In the genomic region with DNA sequence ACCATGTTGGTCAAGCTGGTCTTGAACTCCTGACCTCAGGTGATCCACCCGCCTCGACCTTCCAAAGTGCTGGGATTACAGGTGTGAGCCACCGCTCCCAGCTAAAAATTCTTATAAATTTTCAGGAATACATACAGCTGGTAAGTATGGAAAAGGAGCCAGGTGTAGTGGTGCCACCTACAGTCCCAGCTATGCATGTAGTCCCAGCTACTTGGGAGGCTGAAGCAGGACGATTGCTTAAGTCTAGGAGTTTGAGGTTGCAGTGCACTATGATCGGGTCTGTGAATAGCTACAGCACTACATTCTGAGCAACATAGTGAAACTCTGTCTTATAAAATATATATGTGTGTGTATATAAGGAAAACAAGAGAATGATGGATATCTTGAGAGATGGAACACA, we compare ENCODE assay signal across 21 cellular contexts. TPM values are rescaled to one million over a fixed set of nuclear protein-coding genes. Genes with fewer than 3 reads are reported as not detected.
A peak's percentile ranks its signal among the peaks of the same experiment; 100 is the strongest.
DNase-seq lines count a peak whose midpoint lies in the region; FAIRE-seq and TF ChIP-seq lines count a peak whose summit lies in the region.
"Had no signal": no experiment of that assay in that cellular context is flagged by ENCODE, and none has a peak within 500 bp of the region (broad histone marks: within the 10 kb centered on the region; RNA-seq: fewer than 3 reads in every experiment).

No MANE protein-coding gene starts in this region.

- H3K4me1 Mint-ChIP-seq in activated CD4-positive, alpha-beta memory T cell treated with anti-CD3 and anti-CD28 coated beads, Interleukin-2, amount 10 ng/mL, durations not matched to agents 7 days and 5 days, result peaks cover 18% of the 10 kb centered on the region

- DNase-seq in GM06990 (ENCODE audit: extremely low read depth, insufficient read length) (no peak), LNCaP clone FGC (ENCODE audit: low read depth) (no peak), H1 (ENCODE audit: low read depth in 1 of 2, low spot score in 2 of 2) (no peak), HK-2 (ENCODE audit: unreplicated experiment) (no peak)
- DNase-seq in activated CD4-positive, alpha-beta memory T cell treated with anti-CD3 and anti-CD28 coated beads, Interleukin-2, amount 10 ng/mL, durations not matched to agents 7 days and 5 days, result no peak
- DNase-seq in effector memory CD4-positive, alpha-beta T cell, result no peak
- DNase-seq: activated CD4-positive, alpha-beta T cell treated with anti-CD3 and anti-CD28 coated beads, Interleukin-2, amount 50 U/mL, for 48 hours; activated naive CD8-positive, alpha-beta T cell treated with anti-CD3 and anti-CD28 coated beads, Interleukin-2, amount 10 ng/mL, durations not matched to agents 7 days and 5 days; activated T-cell treated with anti-CD3 and anti-CD28 coated beads, Interleukin-2, amount 50 U/mL, for 4 hours; DMS79 treated with DMSO at 0.1 percent for 48 hours; effector CD4-positive, alpha-beta T cell; Kasumi-1; left ventricle myocardium superior; NCI-H1694 treated with DMSO at 0.1 percent for 48 hours; NCI-H510A; pancreas; small intestine had no signal

- no peak overlapping the region for H2BK5ac ChIP-seq in H1 (ENCODE audit: low read depth, low read length)

- no peak overlapping the region for H3K4me3 ChIP-seq in GM06990 (replicated peaks; ENCODE audit: low read depth, low read length)
- no peak overlapping the region for H3K4me3 ChIP-seq in LNCaP clone FGC (ENCODE audit: low read depth, low read length)
- no peak overlapping the region for H3K4me3 ChIP-seq in H1 (ENCODE audit: extremely low read depth in 1 of 4, insufficient read depth in 2 of 4, low read depth in 3 of 4, low read length in 4 of 4)
- no peak overlapping the region for H3K4me3 ChIP-seq in effector memory CD4-positive, alpha-beta T cell (ENCODE audit: insufficient read depth, low read depth, low read length, poor library complexity, severe bottlenecking)
- H3K4me3 ChIP-seq: BLaER1 treated with 17β-estradiol and CSF1 and Interleukin-3, amounts not matched to agents 10 nM and 100 nM; cardiac muscle cell; pancreas; tibial nerve had no signal

- H3K4me1 ChIP-seq in H1 (replicated peaks in 1 of 4; ENCODE audit: control insufficient read depth in 3 of 4, insufficient read depth in 4 of 4, low read length in 3 of 4), result no peaks in the 10 kb centered on the region
- H3K4me1 ChIP-seq in effector memory CD4-positive, alpha-beta T cell (ENCODE audit: control insufficient read depth, insufficient read depth, low read length, poor library complexity, severe bottlenecking), result peaks cover 6% of the 10 kb centered on the region
- H3K4me1 ChIP-seq: pancreas, tibial nerve had no signal

- H3K14ac ChIP-seq in H1 (ENCODE audit: insufficient read length), result no peak overlapping the region

- H4K20me1 ChIP-seq in H1 (replicated peaks in 1 of 2; ENCODE audit: control insufficient read depth in 1 of 2, insufficient read depth in 2 of 2, low read length in 2 of 2), result no peaks in the 10 kb centered on the region

- no peak overlapping the region for H4K5ac ChIP-seq in H1 (ENCODE audit: insufficient read length, low read depth, low read length)

- CTCF ChIA-PET in H1 (lab: Charles Lee; ENCODE audit: partially characterized antibody), result interaction anchor here (0.7 to 8.7 kb wide), 14 partner anchors 10 to 266 kb away, joined by 3 to 86 read pairs (median 3); no protein-coding TSS in a partner anchor
- CTCF ChIA-PET in activated CD4-positive, alpha-beta memory T cell treated with anti-CD3 and anti-CD28 coated beads, Interleukin-2, amount 10 ng/mL, durations not matched to agents 7 days and 5 days (lab: Charles Lee), result interaction anchor here (0.7 to 2.5 kb wide), 7 partner anchors 12 to 260 kb away, joined by 3 to 5 read pairs (median 4); no protein-coding TSS in a partner anchor

- 87% methylated on average over 5 of the region's 5 CpGs; no CpG with 5 or more reads in 1 of the 2 experiments for WGBS in H1 (ENCODE audit: extremely low coverage in 1 of 2, insufficient coverage in 1 of 2, insufficient read length in 1 of 2, insufficient replicate concordance in 2 of 2, low coverage in 1 of 2, low lambda C conversion rate in 2 of 2, missing lambda C conversion rate in 1 of 2), 2 experiments

- peaks cover 20% of the 10 kb centered on the region for H3K36me3 Mint-ChIP-seq in activated CD4-positive, alpha-beta memory T cell treated with anti-CD3 and anti-CD28 coated beads, Interleukin-2, amount 10 ng/mL, durations not matched to agents 7 days and 5 days (ENCODE audit: low read depth)

- H3K27me3 ChIP-seq in GM06990 (replicated peaks; ENCODE audit: control insufficient read depth, insufficient read depth, low read length) (no peaks in the 10 kb centered on the region), H1 (replicated peaks in 1 of 4; ENCODE audit: control insufficient read depth in 3 of 4, extremely low read depth in 1 of 4, insufficient read depth in 3 of 4, low read length in 3 of 4) (no peaks in the 10 kb centered on the region)
- no peaks in the 10 kb centered on the region for H3K27me3 ChIP-seq in effector memory CD4-positive, alpha-beta T cell (replicated peaks; ENCODE audit: control insufficient read depth, insufficient read depth, low read length, poor library complexity, severe bottlenecking)
- H3K27me3 ChIP-seq: BLaER1 treated with 17β-estradiol and CSF1 and Interleukin-3, amounts not matched to agents 10 nM and 100 nM; cardiac muscle cell; pancreas; tibial nerve had no signal

- no peak overlapping the region for H2BK120ac ChIP-seq in H1 (replicated peaks; ENCODE audit: low read depth, low read length)

- no peaks in the 10 kb centered on the region for H3K9me3 ChIP-seq in H1 (ENCODE audit: insufficient read depth in 2 of 2, low read depth in 1 of 2, low read length in 1 of 2)
- no peaks in the 10 kb centered on the region for H3K9me3 ChIP-seq in effector memory CD4-positive, alpha-beta T cell (ENCODE audit: control insufficient read depth, low read length)
- H3K9me3 ChIP-seq: BLaER1 treated with 17β-estradiol and CSF1 and Interleukin-3, amounts not matched to agents 10 nM and 100 nM; pancreas; tibial nerve had no signal

- no peaks in the 10 kb centered on the region for H3K79me2 ChIP-seq in H1 (ENCODE audit: control insufficient read depth in 1 of 2, insufficient read depth in 2 of 2, low read length in 2 of 2)

- no peak overlapping the region for H2AK5ac ChIP-seq in H1 (ENCODE audit: low read depth, low read length)

- no peaks in the 10 kb centered on the region for H3K9me3 Mint-ChIP-seq in activated CD4-positive, alpha-beta memory T cell treated with anti-CD3 and anti-CD28 coated beads, Interleukin-2, amount 10 ng/mL, durations not matched to agents 7 days and 5 days
- H3K9me3 Mint-ChIP-seq: activated naive CD8-positive, alpha-beta T cell treated with anti-CD3 and anti-CD28 coated beads, Interleukin-2, amount 10 ng/mL, durations not matched to agents 7 days and 5 days; activated T-cell treated with anti-CD3 and anti-CD28 coated beads, Interleukin-2, amount 50 U/mL, for 4 hours had no signal

- no peak overlapping the region for H2BK12ac ChIP-seq in H1 (ENCODE audit: low read depth, low read length)

- no peak overlapping the region for H3K23ac ChIP-seq in H1 (ENCODE audit: insufficient read length)

- POLR2A ChIA-PET in H1 (lab: Charles Lee; ENCODE audit: partially characterized antibody), result interaction anchor here (0.7 to 4.9 kb wide), 13 partner anchors 8 to 63 kb away, joined by 3 to 34 read pairs (median 5); a partner anchor contains a TSS
- POLR2A ChIA-PET in activated CD4-positive, alpha-beta memory T cell treated with anti-CD3 and anti-CD28 coated beads, Interleukin-2, amount 10 ng/mL, durations not matched to agents 7 days and 5 days (lab: Charles Lee), result interaction anchor here (3.4 kb wide), 1 partner anchor 13 kb away, joined by 19 read pairs; no protein-coding TSS in a partner anchor

- no peak overlapping the region for H3K27ac ChIP-seq in H1 (ENCODE audit: low read depth, low read length)
- H3K27ac ChIP-seq in effector memory CD4-positive, alpha-beta T cell (ENCODE audit: insufficient read depth, low read length, poor library complexity, severe bottlenecking), result no peak overlapping the region
- H3K27ac ChIP-seq: BLaER1 treated with 17β-estradiol and CSF1 and Interleukin-3, amounts not matched to agents 10 nM and 100 nM; cardiac muscle cell; pancreas; tibial nerve had no signal

- H3K23me2 ChIP-seq in H1 (ENCODE audit: low read depth, low read length), result no peaks in the 10 kb centered on the region

- H2BK15ac ChIP-seq in H1 (ENCODE audit: low read length), result no peak overlapping the region

- no peak overlapping the region for H3K56ac ChIP-seq in H1 (replicated peaks; ENCODE audit: insufficient read length, low read depth, low read length)

- TF ChIP-seq CTCF in GM06990 (IDR thresholded peaks at IDR 0.05; ENCODE audit: insufficient read depth, low read length, poor library complexity, severe bottlenecking) (peak; percentile 2), LNCaP clone FGC (IDR thresholded peaks at IDR 0.05; ENCODE audit: control insufficient read depth, extremely low read depth, insufficient read depth) (peak; percentile 32), H1 (IDR thresholded peaks at IDR 0.05; ENCODE audit: control extremely low read depth in 1 of 3, insufficient read depth in 1 of 3, low read depth in 1 of 3, low read length in 3 of 3) (peak in 2 of 3 experiments; percentile 13 to 28; a peak in 2 of 4 replicates)

- no peak overlapping the region for H3K4ac ChIP-seq in H1 (replicated peaks; ENCODE audit: insufficient read length, low read depth, low read length)

- no peak for FAIRE-seq in H1 (lab: Jason Lieb, UNC)
- FAIRE-seq: pancreas, small intestine, TTC549 had no signal

- no peak overlapping the region for H4K8ac ChIP-seq in H1 (ENCODE audit: extremely low read depth, insufficient read depth, low read length)

- TF ChIP-seq RAD21 in H1 (IDR thresholded peaks at IDR 0.05 in 1 of 2, conservative IDR thresholded peaks at IDR 0.05 in 1 of 2; ENCODE audit: low read depth in 2 of 2, low read length in 2 of 2), result peak; percentile 4 to 33; a peak in 1 of 4 replicates

- H3K27ac Mint-ChIP-seq in activated CD4-positive, alpha-beta memory T cell treated with anti-CD3 and anti-CD28 coated beads, Interleukin-2, amount 10 ng/mL, durations not matched to agents 7 days and 5 days, result no peak overlapping the region
- H3K27ac Mint-ChIP-seq: activated naive CD8-positive, alpha-beta T cell treated with anti-CD3 and anti-CD28 coated beads, Interleukin-2, amount 10 ng/mL, durations not matched to agents 7 days and 5 days had no signal

- H3K9ac ChIP-seq in H1 (replicated peaks in 1 of 4; ENCODE audit: extremely low read depth in 1 of 4, low read depth in 3 of 4, low read length in 3 of 4), result no peak overlapping the region
- H3K9ac ChIP-seq: BLaER1 treated with 17β-estradiol and CSF1 and Interleukin-3, amounts not matched to agents 10 nM and 100 nM had no signal

- H2BK20ac ChIP-seq in H1 (ENCODE audit: low read length), result no peak overlapping the region

- H3K79me1 ChIP-seq in H1 (ENCODE audit: low read depth, low read length), result no peaks in the 10 kb centered on the region

- H3K27me3 Mint-ChIP-seq in activated CD4-positive, alpha-beta memory T cell treated with anti-CD3 and anti-CD28 coated beads, Interleukin-2, amount 10 ng/mL, durations not matched to agents 7 days and 5 days, result no peaks in the 10 kb centered on the region
- H3K27me3 Mint-ChIP-seq: activated naive CD8-positive, alpha-beta T cell treated with anti-CD3 and anti-CD28 coated beads, Interleukin-2, amount 10 ng/mL, durations not matched to agents 7 days and 5 days had no signal

- H3K4me3 Mint-ChIP-seq in activated CD4-positive, alpha-beta memory T cell treated with anti-CD3 and anti-CD28 coated beads, Interleukin-2, amount 10 ng/mL, durations not matched to agents 7 days and 5 days, result no peak overlapping the region
- H3K4me3 Mint-ChIP-seq: activated naive CD8-positive, alpha-beta T cell treated with anti-CD3 and anti-CD28 coated beads, Interleukin-2, amount 10 ng/mL, durations not matched to agents 7 days and 5 days; activated T-cell treated with anti-CD3 and anti-CD28 coated beads, Interleukin-2, amount 50 U/mL, for 4 hours had no signal

- H3K36me3 ChIP-seq in GM06990 (ENCODE audit: control insufficient read depth, insufficient read depth, low read length), result no peaks in the 10 kb centered on the region
- H3K36me3 ChIP-seq in H1 (ENCODE audit: control insufficient read depth in 2 of 4, insufficient read depth in 4 of 4, low read length in 3 of 4), result peaks cover 0 to 18% (median 0%) of the 10 kb centered on the region in 4 experiments; a peak in 5 of 8 replicates
- no peaks in the 10 kb centered on the region for H3K36me3 ChIP-seq in effector memory CD4-positive, alpha-beta T cell (ENCODE audit: control insufficient read depth, insufficient read depth, low read length)
- H3K36me3 ChIP-seq: cardiac muscle cell, pancreas had no signal

- no peak overlapping the region for H3K4me2 ChIP-seq in H1 (ENCODE audit: insufficient read depth in 1 of 2, low read depth in 2 of 2, low read length in 2 of 2)
- H3K4me2 ChIP-seq: BLaER1 treated with 17β-estradiol and CSF1 and Interleukin-3, amounts not matched to agents 10 nM and 100 nM had no signal

- no peak overlapping the region for H2AFZ ChIP-seq in H1 (ENCODE audit: low read length)

- H4K91ac ChIP-seq in H1 (replicated peaks; ENCODE audit: insufficient read length, low read length), result no peak overlapping the region

- no peak for TF ChIP-seq POLR2A in H1 (IDR thresholded peaks at IDR 0.05; ENCODE audit: control extremely low read depth in 1 of 2, low read depth in 2 of 2, low read length in 2 of 2)

- no peak overlapping the region for H3K18ac ChIP-seq in H1 (ENCODE audit: extremely low read depth, low read length)

- TF ChIP-seq EP300 in H1 (IDR thresholded peaks at IDR 0.05; ENCODE audit: borderline replicate concordance in 1 of 2, low read depth in 2 of 2, low read length in 2 of 2), result no peak

RNA-seq across cellular contexts. Expression of a gene that starts 19.0 kb away (rescaled TPM):
- 88.4 and 88.8 TPM in 2 replicates for total RNA-seq in H1 (2021; fragmentation: NEBNext Ultra II Directional; extraction: Animal tissue kit (Norgen Biotek cat#: 25700))
- polyA plus RNA-seq in H1 (2011; rRNA removed), result 138 and 170 TPM in 2 replicates
- 134 TPM for polyA plus RNA-seq in H1 (2011; cell fraction: cytosol; rRNA removed)
- polyA plus RNA-seq in H1 (2011; cell fraction: nucleus; rRNA removed), result 345 TPM
- polyA plus RNA-seq in H1 (2012, experiment 1 of 2), result 91.5 to 105 TPM (median 97.6 TPM) in 4 replicates
- polyA plus RNA-seq in H1 (2012, experiment 2 of 2), result 61.4 TPM
- polyA plus RNA-seq in H1 (2013, experiment 1 of 2), result 72.4 TPM
- polyA plus RNA-seq in H1 (2013, experiment 2 of 2), result 63.4 TPM
- polyA minus RNA-seq in H1 (2011; rRNA and poly(A)+ RNA removed), result 136 and 173 TPM in 2 replicates
- polyA minus RNA-seq in H1 (2011; cell fraction: cytosol; rRNA and poly(A)+ RNA removed), result 72.1 TPM
- 91.2 TPM for polyA minus RNA-seq in H1 (2011; cell fraction: nucleus; rRNA and poly(A)+ RNA removed)
- 10 to 100 TPM; 81.3 to 83.1 TPM for total RNA-seq in activated CD4-positive, alpha-beta memory T cell treated with anti-CD3 and anti-CD28 coated beads, Interleukin-2, amount 10 ng/mL, durations not matched to agents 7 days and 5 days

RNA-seq across cellular contexts. Expression of a gene that starts 31.7 kb away (rescaled TPM):
- 86.2 and 88.4 TPM in 2 replicates for total RNA-seq in H1 (2021; fragmentation: NEBNext Ultra II Directional; extraction: Animal tissue kit (Norgen Biotek cat#: 25700))
- polyA plus RNA-seq in H1 (2011; rRNA removed), result 46.5 and 65.3 TPM in 2 replicates
- 34.7 TPM for polyA plus RNA-seq in H1 (2011; cell fraction: cytosol; rRNA removed)
- 83.7 TPM for polyA plus RNA-seq in H1 (2011; cell fraction: nucleus; rRNA removed)
- polyA plus RNA-seq in H1 (2012, experiment 1 of 2), result 59.8 to 81.4 TPM (median 78.6 TPM) in 4 replicates
- 59.2 TPM for polyA plus RNA-seq in H1 (2012, experiment 2 of 2)
- polyA plus RNA-seq in H1 (2013, experiment 1 of 2), result 61.6 TPM
- polyA plus RNA-seq in H1 (2013, experiment 2 of 2), result 58.6 TPM
- 73.5 and 89.5 TPM in 2 replicates for polyA minus RNA-seq in H1 (2011; rRNA and poly(A)+ RNA removed)
- polyA minus RNA-seq in H1 (2011; cell fraction: cytosol; rRNA and poly(A)+ RNA removed), result 52.6 TPM
- 53.6 TPM for polyA minus RNA-seq in H1 (2011; cell fraction: nucleus; rRNA and poly(A)+ RNA removed)
- 10 to 100 TPM; 32.5 to 35.8 TPM for total RNA-seq in activated CD4-positive, alpha-beta memory T cell treated with anti-CD3 and anti-CD28 coated beads, Interleukin-2, amount 10 ng/mL, durations not matched to agents 7 days and 5 days

RNA-seq across cellular contexts. Expression of a gene that starts 36.0 kb away (rescaled TPM):
- total RNA-seq in H1 (2021; fragmentation: NEBNext Ultra II Directional; extraction: Animal tissue kit (Norgen Biotek cat#: 25700)), result 16.2 and 17.7 TPM in 2 replicates
- polyA plus RNA-seq in H1 (2011; rRNA removed), result 10.2 and 12.3 TPM in 2 replicates
- polyA plus RNA-seq in H1 (2011; cell fraction: cytosol; rRNA removed), result 8.5 TPM
- polyA plus RNA-seq in H1 (2011; cell fraction: nucleus; rRNA removed), result 9.5 TPM
- 7.7 to 13.0 TPM (median 11.5 TPM) in 4 replicates for polyA plus RNA-seq in H1 (2012, experiment 1 of 2)
- 14.0 TPM for polyA plus RNA-seq in H1 (2012, experiment 2 of 2)
- polyA plus RNA-seq in H1 (2013, experiment 1 of 2), result 8.3 TPM
- polyA plus RNA-seq in H1 (2013, experiment 2 of 2), result 8.2 TPM
- polyA minus RNA-seq in H1 (2011; rRNA and poly(A)+ RNA removed), result 8.9 and 10.7 TPM in 2 replicates
- polyA minus RNA-seq in H1 (2011; cell fraction: cytosol; rRNA and poly(A)+ RNA removed), result 10.3 TPM
- 7.0 TPM for polyA minus RNA-seq in H1 (2011; cell fraction: nucleus; rRNA and poly(A)+ RNA removed)
- total RNA-seq in activated CD4-positive, alpha-beta memory T cell treated with anti-CD3 and anti-CD28 coated beads, Interleukin-2, amount 10 ng/mL, durations not matched to agents 7 days and 5 days, result 10 to 100 TPM; 24.7 to 25.7 TPM

RNA-seq across cellular contexts. Expression of a gene that starts 45.2 kb away (rescaled TPM):
- 16.1 and 18.3 TPM in 2 replicates for total RNA-seq in H1 (2021; fragmentation: NEBNext Ultra II Directional; extraction: Animal tissue kit (Norgen Biotek cat#: 25700))
- 10.6 and 11.6 TPM in 2 replicates for polyA plus RNA-seq in H1 (2011; rRNA removed)
- polyA plus RNA-seq in H1 (2011; cell fraction: cytosol; rRNA removed), result 13.3 TPM
- polyA plus RNA-seq in H1 (2011; cell fraction: nucleus; rRNA removed), result 12.0 TPM
- polyA plus RNA-seq in H1 (2012, experiment 1 of 2), result 14.2 to 17.2 TPM (median 14.8 TPM) in 4 replicates
- 5.2 TPM for polyA plus RNA-seq in H1 (2012, experiment 2 of 2)
- 8.1 TPM for polyA plus RNA-seq in H1 (2013, experiment 1 of 2)
- polyA plus RNA-seq in H1 (2013, experiment 2 of 2), result 7.0 TPM
- 19.0 and 24.4 TPM in 2 replicates for polyA minus RNA-seq in H1 (2011; rRNA and poly(A)+ RNA removed)
- 12.8 TPM for polyA minus RNA-seq in H1 (2011; cell fraction: cytosol; rRNA and poly(A)+ RNA removed)
- 18.9 TPM for polyA minus RNA-seq in H1 (2011; cell fraction: nucleus; rRNA and poly(A)+ RNA removed)
- total RNA-seq in activated CD4-positive, alpha-beta memory T cell treated with anti-CD3 and anti-CD28 coated beads, Interleukin-2, amount 10 ng/mL, durations not matched to agents 7 days and 5 days, result 10 to 100 TPM; 22.8 to 23.9 TPM

RNA-seq across cellular contexts. Expression of a gene that starts 51.0 kb away (rescaled TPM):
- total RNA-seq in H1 (2021; fragmentation: NEBNext Ultra II Directional; extraction: Animal tissue kit (Norgen Biotek cat#: 25700)), result 191 and 194 TPM in 2 replicates
- 63.5 and 86.3 TPM in 2 replicates for polyA plus RNA-seq in H1 (2011; rRNA removed)
- polyA plus RNA-seq in H1 (2011; cell fraction: cytosol; rRNA removed), result 167 TPM
- 72.4 TPM for polyA plus RNA-seq in H1 (2011; cell fraction: nucleus; rRNA removed)
- 146 to 155 TPM (median 150 TPM) in 4 replicates for polyA plus RNA-seq in H1 (2012, experiment 1 of 2)
- 11.2 TPM for polyA plus RNA-seq in H1 (2012, experiment 2 of 2)
- 180 TPM for polyA plus RNA-seq in H1 (2013, experiment 1 of 2)
- polyA plus RNA-seq in H1 (2013, experiment 2 of 2), result 184 TPM
- polyA minus RNA-seq in H1 (2011; rRNA and poly(A)+ RNA removed), result 81.9 and 106 TPM in 2 replicates
- polyA minus RNA-seq in H1 (2011; cell fraction: cytosol; rRNA and poly(A)+ RNA removed), result 71.8 TPM
- polyA minus RNA-seq in H1 (2011; cell fraction: nucleus; rRNA and poly(A)+ RNA removed), result 41.1 TPM
- 10 to 100 TPM; 57.0 to 64.3 TPM for total RNA-seq in activated CD4-positive, alpha-beta memory T cell treated with anti-CD3 and anti-CD28 coated beads, Interleukin-2, amount 10 ng/mL, durations not matched to agents 7 days and 5 days
